In genomic region chr22:17536269-17536668, GRCh38 we compare ENCODE assay signal across 18 cellular contexts. TPM values are rescaled to one million over a fixed set of nuclear protein-coding genes. Genes with fewer than 3 reads are reported as not detected.
DNase-seq lines count a peak whose midpoint lies in the region; ATAC-seq and TF ChIP-seq lines count a peak whose summit lies in the region.
"Had no signal": no experiment of that assay in that cellular context is flagged by ENCODE, and none has a peak within 500 bp of the region (broad histone marks: within the 10 kb centered on the region; RNA-seq: fewer than 3 reads in every experiment).

No MANE protein-coding gene starts in this region.

- no peak for ATAC-seq in WTC11
- peak; percentile 48 for ATAC-seq in gastroesophageal sphincter
- ATAC-seq: left ventricle myocardium superior, Panc1, T-helper 17 cell had no signal

- H3K27me3 Mint-ChIP-seq in WTC11 (ENCODE audit: low read depth) = no peaks in the 10 kb centered on the region
- peaks cover 3% of the 10 kb centered on the region for H3K27me3 Mint-ChIP-seq in activated CD4-positive, alpha-beta T cell treated with anti-CD3 and anti-CD28 coated beads, Interleukin-2, amount 10 ng/mL, durations not matched to agents 7 days and 5 days
- H3K27me3 Mint-ChIP-seq in activated T-helper 1 cell treated with anti-CD3 and anti-CD28 coated beads, Interleukin-12 subunit alpha, Interleukin-12 subunit beta, Interleukin-2, Interleukin-4 antibody, amounts not matched to agents 30 ng/mL and 10 ng/mL and 1 ng/mL, durations not matched to agents 14 hours and 24 hours and 36 hours (ENCODE audit: insufficient read depth) = peaks cover 4% of the 10 kb centered on the region

- H3K36me3 ChIP-seq in gastroesophageal sphincter = peaks cover 0 to 4% of the 10 kb centered on the region in 2 donors

- peak overlapping the region; percentile 81 for H3K27ac Mint-ChIP-seq in WTC11
- no peak overlapping the region for H3K27ac Mint-ChIP-seq in activated CD4-positive, alpha-beta T cell treated with anti-CD3 and anti-CD28 coated beads, Interleukin-2, amount 10 ng/mL, durations not matched to agents 7 days and 5 days
- H3K27ac Mint-ChIP-seq in activated T-helper 1 cell treated with anti-CD3 and anti-CD28 coated beads, Interleukin-12 subunit alpha, Interleukin-12 subunit beta, Interleukin-2, Interleukin-4 antibody, amounts not matched to agents 30 ng/mL and 10 ng/mL and 1 ng/mL, durations not matched to agents 14 hours and 24 hours and 36 hours = no peak overlapping the region
- H3K27ac Mint-ChIP-seq: activated T-helper 2 cell treated with anti-CD3 and anti-CD28 coated beads, Interferon-gamma antibody, Interleukin-2, Interleukin-4, amounts not matched to agents 10 μg/mL and 5 μg/mL and 100 μg/mL, durations not matched to agents 14 hours and 24 hours and 36 hours; B cell; HFFc6; T-helper 17 cell had no signal

- POLR2A ChIA-PET in WTC11 (lab: Charles Lee) = no interaction called here
- POLR2A ChIA-PET in activated CD4-positive, alpha-beta T cell treated with anti-CD3 and anti-CD28 coated beads, Interleukin-2, amount 10 ng/mL, durations not matched to agents 7 days and 5 days (lab: Charles Lee) = no interaction called here

- CTCF ChIA-PET in WTC11 (lab: Charles Lee) = interaction anchor here (0.6 to 3.4 kb wide), 2 partner anchors 340 to 365 kb away, joined by 4 to 15 read pairs; no protein-coding TSS in a partner anchor
- CTCF ChIA-PET in activated CD4-positive, alpha-beta T cell treated with anti-CD3 and anti-CD28 coated beads, Interleukin-2, amount 10 ng/mL, durations not matched to agents 7 days and 5 days (lab: Charles Lee) = no interaction called here

- H3K27ac ChIP-seq in gastroesophageal sphincter = peak overlapping the region in 3 of 4 donors; percentile 29 to 35 (median 29)

- TF ChIP-seq CTCF in WTC11 (IDR thresholded peaks at IDR 0.05) (no peak), gastroesophageal sphincter (IDR thresholded peaks at IDR 0.05) (no peak)

- DNase-seq in DMS79 (lab: John Stamatoyannopoulos, UW) (peak; percentile 1), WTC11 (ENCODE audit: low spot score) (no peak), renal cortical epithelial cell (ENCODE audit: low read depth) (peak; percentile 2), middle frontal gyrus (ENCODE audit: extremely low spot score, low spot score) (no peak)
- DNase-seq in activated CD4-positive, alpha-beta T cell treated with anti-CD3 and anti-CD28 coated beads, Interleukin-2, amount 10 ng/mL, durations not matched to agents 7 days and 5 days = no peak
- DNase-seq in activated CD8-positive, alpha-beta memory T cell treated with anti-CD3 and anti-CD28 coated beads for 24 hours = no peak
- DNase-seq in activated T-helper 1 cell treated with anti-CD3 and anti-CD28 coated beads, Interleukin-12 subunit alpha, Interleukin-12 subunit beta, Interleukin-2, Interleukin-4 antibody, amounts not matched to agents 30 ng/mL and 10 ng/mL and 1 ng/mL, durations not matched to agents 14 hours and 24 hours and 36 hours (ENCODE audit: low spot score) = no peak
- DNase-seq: HFFc6; left ventricle myocardium superior; NCI-H1105; NCI-H524; stimulated activated CD4-positive, alpha-beta T cell treated with anti-CD3 and anti-CD28 coated beads, Interleukin-12 subunit alpha, Interleukin-12 subunit beta, amount 100 ng/mL, for 4 hours; T-helper 17 cell had no signal

- H3K4me3 ChIP-seq in gastroesophageal sphincter = no peak overlapping the region

- TF ChIP-seq POLR2A in gastroesophageal sphincter (IDR thresholded peaks at IDR 0.05) = no peak

- H3K36me3 Mint-ChIP-seq in WTC11 = peaks cover 54% of the 10 kb centered on the region
- no peaks in the 10 kb centered on the region for H3K36me3 Mint-ChIP-seq in activated CD4-positive, alpha-beta T cell treated with anti-CD3 and anti-CD28 coated beads, Interleukin-2, amount 10 ng/mL, durations not matched to agents 7 days and 5 days (ENCODE audit: low read depth)
- no peaks in the 10 kb centered on the region for H3K36me3 Mint-ChIP-seq in activated T-helper 1 cell treated with anti-CD3 and anti-CD28 coated beads, Interleukin-12 subunit alpha, Interleukin-12 subunit beta, Interleukin-2, Interleukin-4 antibody, amounts not matched to agents 30 ng/mL and 10 ng/mL and 1 ng/mL, durations not matched to agents 14 hours and 24 hours and 36 hours (ENCODE audit: low read depth)

- intact Hi-C loops in activated T-helper 1 cell treated with anti-CD3 and anti-CD28 coated beads, Interleukin-12 subunit alpha, Interleukin-12 subunit beta, Interleukin-2, Interleukin-4 antibody, amounts not matched to agents 30 ng/mL and 10 ng/mL and 1 ng/mL, durations not matched to agents 14 hours and 24 hours and 36 hours (cut with micrococcal nuclease) = no loop called here

- H3K27me3 ChIP-seq in gastroesophageal sphincter = no peaks in the 10 kb centered on the region

- no peaks in the 10 kb centered on the region for H3K9me3 Mint-ChIP-seq in WTC11
- H3K9me3 Mint-ChIP-seq in activated CD4-positive, alpha-beta T cell treated with anti-CD3 and anti-CD28 coated beads, Interleukin-2, amount 10 ng/mL, durations not matched to agents 7 days and 5 days = no peaks in the 10 kb centered on the region
- H3K9me3 Mint-ChIP-seq in activated T-helper 1 cell treated with anti-CD3 and anti-CD28 coated beads, Interleukin-12 subunit alpha, Interleukin-12 subunit beta, Interleukin-2, Interleukin-4 antibody, amounts not matched to agents 30 ng/mL and 10 ng/mL and 1 ng/mL, durations not matched to agents 14 hours and 24 hours and 36 hours = no peaks in the 10 kb centered on the region
- H3K9me3 Mint-ChIP-seq: activated T-helper 2 cell treated with anti-CD3 and anti-CD28 coated beads, Interferon-gamma antibody, Interleukin-2, Interleukin-4, amounts not matched to agents 10 μg/mL and 5 μg/mL and 100 μg/mL, durations not matched to agents 14 hours and 24 hours and 36 hours; HFFc6 had no signal

- peaks cover 13% of the 10 kb centered on the region for H3K4me1 Mint-ChIP-seq in WTC11
- no peaks in the 10 kb centered on the region for H3K4me1 Mint-ChIP-seq in activated CD4-positive, alpha-beta T cell treated with anti-CD3 and anti-CD28 coated beads, Interleukin-2, amount 10 ng/mL, durations not matched to agents 7 days and 5 days
- no peaks in the 10 kb centered on the region for H3K4me1 Mint-ChIP-seq in activated T-helper 1 cell treated with anti-CD3 and anti-CD28 coated beads, Interleukin-12 subunit alpha, Interleukin-12 subunit beta, Interleukin-2, Interleukin-4 antibody, amounts not matched to agents 30 ng/mL and 10 ng/mL and 1 ng/mL, durations not matched to agents 14 hours and 24 hours and 36 hours (ENCODE audit: low read depth)
- H3K4me1 Mint-ChIP-seq: B cell had no signal

- no peak for TF ChIP-seq EP300 in gastroesophageal sphincter (IDR thresholded peaks at IDR 0.05)

- H3K4me3 Mint-ChIP-seq in WTC11 = no peak overlapping the region
- H3K4me3 Mint-ChIP-seq in activated CD4-positive, alpha-beta T cell treated with anti-CD3 and anti-CD28 coated beads, Interleukin-2, amount 10 ng/mL, durations not matched to agents 7 days and 5 days = no peak overlapping the region
- H3K4me3 Mint-ChIP-seq in activated T-helper 1 cell treated with anti-CD3 and anti-CD28 coated beads, Interleukin-12 subunit alpha, Interleukin-12 subunit beta, Interleukin-2, Interleukin-4 antibody, amounts not matched to agents 30 ng/mL and 10 ng/mL and 1 ng/mL, durations not matched to agents 14 hours and 24 hours and 36 hours = no peak overlapping the region
- H3K4me3 Mint-ChIP-seq: B cell, HFFc6, T-helper 17 cell had no signal

- 60 to 65% methylated on average over 4 of the region's 5 CpGs for WGBS in gastroesophageal sphincter (ENCODE audit: low coverage in 1 of 2), 2 donors

- H3K9me3 ChIP-seq in gastroesophageal sphincter = no peaks in the 10 kb centered on the region

- H3K4me1 ChIP-seq in gastroesophageal sphincter = peaks cover 0 to 12% (median 0%) of the 10 kb centered on the region in 3 donors

TF ChIP-seq in WTC11, 78 proteins besides CTCF, POLR2A, EP300 and RAD21:
- TF ChIP-seq IRF1 (CRISPR knock-in tag; IDR thresholded peaks at IDR 0.05) (no peak), ZNF263 (CRISPR knock-in tag; IDR thresholded peaks at IDR 0.05; ENCODE audit: low read depth) (no peak), CBFB (CRISPR knock-in tag; IDR thresholded peaks at IDR 0.05; ENCODE audit: low read depth) (no peak), ETV6 (CRISPR knock-in tag; IDR thresholded peaks at IDR 0.05) (no peak), ELF4 (CRISPR knock-in tag; IDR thresholded peaks at IDR 0.05; ENCODE audit: low read depth) (no peak), MLX (CRISPR knock-in tag; IDR thresholded peaks at IDR 0.05) (no peak)
TF ChIP-seq in WTC11: peak in this region for 0.

RNA-seq across cellular contexts. Expression of gene SLC25A18, which starts 27.0 kb away (rescaled TPM):
- total RNA-seq in WTC11 (2021) (0.69 to 2.1 TPM (median 1.0 TPM) in 3 replicates), gastroesophageal sphincter (1 to 10 TPM in 3 of 4 donors, under 1 TPM in 1; 0.93 to 5.3 (median 1.5) TPM), renal cortical epithelial cell (0.20 and 0.87 TPM in 2 replicates)
- not detected for total RNA-seq in activated CD4-positive, alpha-beta T cell treated with anti-CD3 and anti-CD28 coated beads, Interleukin-2, amount 10 ng/mL, durations not matched to agents 7 days and 5 days
- not detected in 2 replicates for total RNA-seq in activated T-helper 1 cell treated with anti-CD3 and anti-CD28 coated beads, Interleukin-12 subunit alpha, Interleukin-12 subunit beta, Interleukin-2, Interleukin-4 antibody, amounts not matched to agents 30 ng/mL and 10 ng/mL and 1 ng/mL, durations not matched to agents 14 hours and 24 hours and 36 hours
- total RNA-seq: activated T-helper 2 cell treated with anti-CD3 and anti-CD28 coated beads, Interferon-gamma antibody, Interleukin-2, Interleukin-4, amounts not matched to agents 10 μg/mL and 5 μg/mL and 100 μg/mL, durations not matched to agents 14 hours and 24 hours and 36 hours; B cell; bronchial epithelial cell; HFFc6; T-helper 17 cell had no signal

Comparison
In these comparisons a context has a peak if more than half of its experiments do, and no peak if none do; other contexts are left out.
1. DNase-seq: peak in DMS79 (single experiment) and renal cortical epithelial cell (single experiment); none in WTC11 (single experiment), middle frontal gyrus (single experiment), activated CD4-positive, alpha-beta T cell treated with anti-CD3 and anti-CD28 coated beads, Interleukin-2, amount 10 ng/mL, durations not matched to agents 7 days and 5 days (single experiment), activated CD8-positive, alpha-beta memory T cell treated with anti-CD3 and anti-CD28 coated beads for 24 hours (single experiment) and activated T-helper 1 cell treated with anti-CD3 and anti-CD28 coated beads, Interleukin-12 subunit alpha, Interleukin-12 subunit beta, Interleukin-2, Interleukin-4 antibody, amounts not matched to agents 30 ng/mL and 10 ng/mL and 1 ng/mL, durations not matched to agents 14 hours and 24 hours and 36 hours (single experiment).